Comparison of ENCODE assay signal across 8 cellular contexts in the genomic region with DNA sequence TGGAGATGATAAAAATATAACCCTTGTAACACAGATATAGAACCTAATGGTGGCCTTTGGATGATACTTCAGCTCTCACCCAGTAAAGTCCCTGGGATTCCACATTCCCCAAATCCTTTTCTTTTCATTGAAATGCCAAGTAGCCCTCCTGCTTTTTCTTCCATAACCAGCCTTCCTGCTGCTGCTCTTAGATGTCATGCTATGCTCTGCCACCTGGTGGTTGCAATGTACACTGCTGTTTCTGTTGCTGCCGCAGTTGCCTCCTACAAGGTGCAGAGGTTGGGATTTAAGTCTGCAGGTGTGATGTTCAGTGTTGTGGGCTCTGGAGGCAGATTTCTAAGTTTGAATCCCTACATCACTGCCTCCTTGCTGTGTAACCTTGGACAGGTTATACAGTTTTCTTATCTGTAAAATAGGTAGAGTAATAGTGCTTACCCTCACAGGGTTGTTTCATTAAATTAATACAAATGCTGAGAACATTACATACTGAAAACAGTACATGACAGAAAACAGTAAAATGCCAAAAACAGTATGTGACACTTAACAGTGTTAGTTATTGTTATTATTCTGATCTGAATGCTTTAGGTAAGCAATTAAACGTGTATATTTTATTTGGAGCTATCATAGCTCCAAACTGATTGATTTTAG.
DNase-seq lines count a peak whose midpoint lies in the region; ATAC-seq and TF ChIP-seq lines count a peak whose summit lies in the region.

No MANE protein-coding gene starts in this region.

- H3K4me3 Mint-ChIP-seq in chondrocyte (ENCODE audit: unreplicated experiment) = no peak overlapping the region

- peak; percentile 36 for DNase-seq in NK-92 treated with Interleukin-12 subunit alpha and Interleukin-12 subunit beta, amount 100 ng/mL, for 24 hours (lab: John Stamatoyannopoulos, UW)
- DNase-seq in NK-92 (lab: John Stamatoyannopoulos, UW; ENCODE audit: unreplicated experiment) = no peak
- peak; percentile 69 to 86 for DNase-seq in NCI-H446 (lab: John Stamatoyannopoulos, UW)
- peak; percentile 59 for DNase-seq in activated CD4-positive, alpha-beta T cell treated with anti-CD3 and anti-CD28 coated beads for 1 hour
- no peak for DNase-seq in chondrocyte (ENCODE audit: low spot score)
- DNase-seq in left kidney (ENCODE audit: low read depth, low spot score) = peak; percentile 91
- peak; percentile 63 to 65 for DNase-seq in stimulated activated CD4-positive, alpha-beta T cell treated with anti-CD3 and anti-CD28 coated beads, Interleukin-4, amount 100 ng/mL, for 4 hours

- H3K36me3 Mint-ChIP-seq in chondrocyte (ENCODE audit: low read depth) = peaks cover 2% of the 10 kb centered on the region

- ATAC-seq in HG03280 (IDR thresholded peaks at IDR 0.05; ENCODE audit: unreplicated experiment) = peak; percentile 92

- no peaks in the 10 kb centered on the region for H3K9me3 Mint-ChIP-seq in chondrocyte (ENCODE audit: low read depth)

- peak; percentile 99 for TF ChIP-seq CTCF in chondrocyte (IDR thresholded peaks at IDR 0.05)

- peak overlapping the region; percentile 45 for H3K27ac Mint-ChIP-seq in chondrocyte (ENCODE audit: unreplicated experiment)

- H3K4me1 Mint-ChIP-seq in chondrocyte (ENCODE audit: low read depth) = peaks cover 12% of the 10 kb centered on the region

- H3K27me3 Mint-ChIP-seq in chondrocyte (ENCODE audit: low read depth) = no peaks in the 10 kb centered on the region

Comparison
In these comparisons a context has a peak if more than half of its experiments do, and no peak if none do; other contexts are left out.
1. DNase-seq: peak in NK-92 treated with Interleukin-12 subunit alpha and Interleukin-12 subunit beta, amount 100 ng/mL, for 24 hours (single experiment), NCI-H446 (2 of 2), activated CD4-positive, alpha-beta T cell treated with anti-CD3 and anti-CD28 coated beads for 1 hour (single experiment), left kidney (single experiment) and stimulated activated CD4-positive, alpha-beta T cell treated with anti-CD3 and anti-CD28 coated beads, Interleukin-4, amount 100 ng/mL, for 4 hours (2 of 2); none in NK-92 (single experiment) and chondrocyte (single experiment).